19 cellular contexts compared by ENCODE assay signal in genomic region chr17:223723-224471, GRCh38. TPM values are rescaled to one million over a fixed set of nuclear protein-coding genes. Genes with fewer than 3 reads are reported as not detected.
DNase-seq lines count a peak whose midpoint lies in the region; ATAC-seq and TF ChIP-seq lines count a peak whose summit lies in the region.
"Had no signal": no experiment of that assay in that cellular context is flagged by ENCODE, and none has a peak within 500 bp of the region (broad histone marks: within the 10 kb centered on the region; RNA-seq: fewer than 3 reads in every experiment).

No MANE protein-coding gene starts in this region.

- H3K9ac ChIP-seq in BLaER1, result no peak overlapping the region

- no peak overlapping the region for H3K27ac ChIP-seq in BLaER1
- no peak overlapping the region for H3K27ac ChIP-seq in RWPE2 (ENCODE audit: poor library complexity, severe bottlenecking)
- no peak overlapping the region for H3K27ac ChIP-seq in right cardiac atrium (ENCODE audit: low read length)
- H3K27ac ChIP-seq in osteoblast (ENCODE audit: low read depth, low read length), result no peak overlapping the region
- H3K27ac ChIP-seq: Peyer's patch had no signal

- TF ChIP-seq CTCF in RWPE2 (IDR thresholded peaks at IDR 0.05; ENCODE audit: poor library complexity, severe bottlenecking), result no peak
- no peak for TF ChIP-seq CTCF in osteoblast (IDR thresholded peaks at IDR 0.05; ENCODE audit: extremely low read depth, low read depth, low read length)

- H3K4me1 ChIP-seq in BLaER1 (peaks cover 41% of the 10 kb centered on the region), RWPE2 (ENCODE audit: insufficient read depth, poor library complexity, severe bottlenecking) (no peaks in the 10 kb centered on the region), right cardiac atrium (ENCODE audit: control insufficient read depth, insufficient read depth, low read length) (peaks cover 3% of the 10 kb centered on the region), osteoblast (ENCODE audit: insufficient read depth, low read length) (no peaks in the 10 kb centered on the region)
- H3K4me1 ChIP-seq: Peyer's patch had no signal

- no peak overlapping the region for H3K4me3 ChIP-seq in BLaER1
- H3K4me3 ChIP-seq in RWPE2 (ENCODE audit: severe bottlenecking), result no peak overlapping the region
- H3K4me3 ChIP-seq in right cardiac atrium (ENCODE audit: low read length), result no peak overlapping the region
- H3K4me3 ChIP-seq in osteoblast (ENCODE audit: insufficient read depth, low read length), result no peak overlapping the region
- H3K4me3 ChIP-seq: Peyer's patch had no signal

- H3K27me3 Mint-ChIP-seq in activated CD4-positive, alpha-beta T cell treated with anti-CD3 and anti-CD28 coated beads for 36 hours, result no peaks in the 10 kb centered on the region
- H3K27me3 Mint-ChIP-seq: CD4-positive, CD25-positive, alpha-beta regulatory T cell had no signal

- H4K20me1 ChIP-seq in BLaER1 (peaks cover 10% of the 10 kb centered on the region; the same call in 1 of the 2 replicates), osteoblast (ENCODE audit: insufficient read depth, low read length) (no peaks in the 10 kb centered on the region)

- no peak overlapping the region for H2AFZ ChIP-seq in osteoblast (ENCODE audit: low read length)

- H3K27ac Mint-ChIP-seq in activated CD4-positive, alpha-beta T cell treated with anti-CD3 and anti-CD28 coated beads for 36 hours, result no peak overlapping the region
- H3K27ac Mint-ChIP-seq: CD4-positive, CD25-positive, alpha-beta regulatory T cell had no signal

- ATAC-seq in RWPE2 (ENCODE audit: low read depth) (no peak), right cardiac atrium (no peak), HG03139 (IDR thresholded peaks at IDR 0.05; ENCODE audit: unreplicated experiment) (no peak), HG03439 (IDR thresholded peaks at IDR 0.05; ENCODE audit: unreplicated experiment) (no peak)
- no peak for ATAC-seq in activated CD4-positive, alpha-beta T cell treated with anti-CD3 and anti-CD28 coated beads for 36 hours
- ATAC-seq: SK-N-SH treated with all-trans-retinoic acid at 6 μM for 48 hours had no signal

- H3K36me3 Mint-ChIP-seq in activated CD4-positive, alpha-beta T cell treated with anti-CD3 and anti-CD28 coated beads for 36 hours (ENCODE audit: low read depth), result no peaks in the 10 kb centered on the region
- H3K36me3 Mint-ChIP-seq: CD4-positive, CD25-positive, alpha-beta regulatory T cell had no signal

- intact Hi-C loops in right cardiac atrium (cut with DNase I), result no loop called here
- intact Hi-C loops in activated CD4-positive, alpha-beta T cell treated with anti-CD3 and anti-CD28 coated beads for 36 hours (cut with DNase I, micrococcal nuclease), result no loop called here

- CTCF ChIA-PET in activated CD4-positive, alpha-beta T cell treated with anti-CD3 and anti-CD28 coated beads for 36 hours (lab: Charles Lee), result no interaction called here

- POLR2A ChIA-PET in activated CD4-positive, alpha-beta T cell treated with anti-CD3 and anti-CD28 coated beads for 36 hours (lab: Charles Lee), result no interaction called here

- H3K4me1 Mint-ChIP-seq in activated CD4-positive, alpha-beta T cell treated with anti-CD3 and anti-CD28 coated beads for 36 hours, result no peaks in the 10 kb centered on the region
- H3K4me1 Mint-ChIP-seq: CD4-positive, CD25-positive, alpha-beta regulatory T cell had no signal

- 80% methylated on average over 12 of the region's 12 CpGs for WGBS in right cardiac atrium

- no peaks in the 10 kb centered on the region for H3K9me3 ChIP-seq in BLaER1
- no peaks in the 10 kb centered on the region for H3K9me3 ChIP-seq in RWPE2 (ENCODE audit: severe bottlenecking)
- no peaks in the 10 kb centered on the region for H3K9me3 ChIP-seq in right cardiac atrium (ENCODE audit: control insufficient read depth, low read length)
- no peaks in the 10 kb centered on the region for H3K9me3 ChIP-seq in osteoblast (ENCODE audit: low read depth, low read length)
- H3K9me3 ChIP-seq: Peyer's patch had no signal

- H3K27me3 ChIP-seq in BLaER1 (no peaks in the 10 kb centered on the region), RWPE2 (ENCODE audit: insufficient read depth, poor library complexity, severe bottlenecking) (no peaks in the 10 kb centered on the region), right cardiac atrium (ENCODE audit: control insufficient read depth, insufficient read depth) (no peaks in the 10 kb centered on the region), osteoblast (ENCODE audit: insufficient read depth, low read length) (no peaks in the 10 kb centered on the region)
- H3K27me3 ChIP-seq: Peyer's patch had no signal

- H3K4me2 ChIP-seq in BLaER1, result peak overlapping the region; percentile 24; the same call in 1 of the 2 replicates
- no peak overlapping the region for H3K4me2 ChIP-seq in osteoblast (ENCODE audit: insufficient read depth, low read length)

- H3K36me3 ChIP-seq in BLaER1, result peaks cover under 1% of the 10 kb centered on the region; the same call in 1 of the 2 replicates
- no peaks in the 10 kb centered on the region for H3K36me3 ChIP-seq in RWPE2 (ENCODE audit: low read depth)
- no peaks in the 10 kb centered on the region for H3K36me3 ChIP-seq in osteoblast (ENCODE audit: insufficient read depth, low read length)
- H3K36me3 ChIP-seq: Peyer's patch had no signal

- H3K4me3 Mint-ChIP-seq in activated CD4-positive, alpha-beta T cell treated with anti-CD3 and anti-CD28 coated beads for 36 hours, result no peak overlapping the region
- H3K4me3 Mint-ChIP-seq: CD4-positive, CD25-positive, alpha-beta regulatory T cell; H9 had no signal

- no peaks in the 10 kb centered on the region for H3K79me2 ChIP-seq in osteoblast (ENCODE audit: insufficient read depth, low read length)

- DNase-seq in RWPE2 (ENCODE audit: low spot score) (peak; percentile 29), right cardiac atrium (peak in 2 of 3 donors; percentile 5 to 35), osteoblast (ENCODE audit: insufficient read length, low spot score, missing footprints) (peak; percentile 44), mesenteric fat pad (ENCODE audit: low spot score) (no peak)
- DNase-seq in activated CD4-positive, alpha-beta T cell treated with anti-CD3 and anti-CD28 coated beads for 36 hours, result no peak
- DNase-seq: AML-193; CD4-positive, CD25-positive, alpha-beta regulatory T cell; DMS53; H9; KBM-7; NCI-H1436 treated with DMSO at 0.1 percent for 48 hours; NCI-H2029 treated with DMSO at 0.1 percent for 48 hours; NCI-H524; SHP77 treated with DMSO at 0.1 percent for 48 hours had no signal

- no peaks in the 10 kb centered on the region for H3K9me3 Mint-ChIP-seq in activated CD4-positive, alpha-beta T cell treated with anti-CD3 and anti-CD28 coated beads for 36 hours (ENCODE audit: low read depth)
- H3K9me3 Mint-ChIP-seq: H9 had no signal

RNA-seq across cellular contexts. Expression of gene DOC2B, which starts 42.4 kb away (rescaled TPM):
- total RNA-seq in right cardiac atrium, result 1 to 10 TPM; 2.3 to 5.3 (median 3.0) TPM
- polyA plus RNA-seq in right cardiac atrium, result 2.8 TPM
- not detected in 2 replicates for total RNA-seq in osteoblast
- 41.5 TPM for total RNA-seq in mesenteric fat pad
- under 1 TPM; 0.04 to 0.27 TPM for total RNA-seq in activated CD4-positive, alpha-beta T cell treated with anti-CD3 and anti-CD28 coated beads for 36 hours
- total RNA-seq: CD4-positive, CD25-positive, alpha-beta regulatory T cell had no signal
- polyA plus RNA-seq: CD4-positive, CD25-positive, alpha-beta regulatory T cell had no signal

Comparison
In these comparisons a context has a peak if more than half of its experiments do, and no peak if none do; other contexts are left out.
1. DNase-seq: peak in RWPE2 (single experiment), right cardiac atrium (2 of 3) and osteoblast (single experiment); none in mesenteric fat pad (single experiment) and activated CD4-positive, alpha-beta T cell treated with anti-CD3 and anti-CD28 coated beads for 36 hours (single experiment).